ENCODE assay signal across 9 cellular contexts in genomic region chr1:31703431-31704260, GRCh38. TPM values are rescaled to one million over a fixed set of nuclear protein-coding genes. Genes with fewer than 3 reads are reported as not detected.
DNase-seq lines count a peak whose midpoint lies in the region; ATAC-seq and TF ChIP-seq lines count a peak whose summit lies in the region.
"Had no signal": no experiment of that assay in that cellular context is flagged by ENCODE, and none has a peak within 500 bp of the region (broad histone marks: within the 10 kb centered on the region; RNA-seq: fewer than 3 reads in every experiment).

Gene COL16A1, minus strand, starts transcription at chr1:31704017. Its CDS starts 1,824 bp downstream, at chr1:31702193.

- H2BK120ac ChIP-seq in mesendoderm (ENCODE audit: low read depth, low read length) = peak within 1 kb of the TSS; percentile 33

- TF ChIP-seq EP300 in upper lobe of left lung (IDR thresholded peaks at IDR 0.05) = no peak

- H3K27ac ChIP-seq in epithelial cell of prostate (peak within 1 kb of the TSS; percentile 87), mesendoderm (ENCODE audit: low read depth, low read length) (peak within 1 kb of the TSS; percentile 12), upper lobe of left lung (peak within 1 kb of the TSS; percentile 65 to 85 (median 76))
- H3K27ac ChIP-seq: neutrophil had no signal

- H3K27me3 ChIP-seq in BJ (ENCODE audit: control insufficient read depth, insufficient read depth, low read length) (no peaks in the 10 kb centered on the region), mesendoderm (ENCODE audit: insufficient read depth, low read length, poor library complexity) (no peaks in the 10 kb centered on the region), upper lobe of left lung (peaks cover 0 to 13% (median 5%) of the 10 kb centered on the region in 4 donors)

- TF ChIP-seq CTCF in BJ (IDR thresholded peaks at IDR 0.05; ENCODE audit: insufficient read depth, low read depth, low read length) (no peak), upper lobe of left lung (IDR thresholded peaks at IDR 0.05) (no peak)

- no CpG with 5 or more reads among the region's 39 CpGs for WGBS in mesendoderm (ENCODE audit: extremely low coverage, insufficient coverage, low lambda C conversion rate)
- WGBS in upper lobe of left lung, 2 donors = 16 to 47% methylated on average over 7 to 39 of the region's 39 CpGs

- H3K9ac ChIP-seq in mesendoderm (ENCODE audit: low read length) = peak within 1 kb of the TSS; percentile 63

- H2BK5ac ChIP-seq in mesendoderm (ENCODE audit: low read length) = peak within 1 kb of the TSS; percentile 90

- TF ChIP-seq POLR2A in upper lobe of left lung (IDR thresholded peaks at IDR 0.05) = peak in 1 of 4 donors; percentile 23

- no peaks in the 10 kb centered on the region for H3K79me1 ChIP-seq in mesendoderm (ENCODE audit: low read length)

- H3K4me3 ChIP-seq in BJ (ENCODE audit: low read depth, low read length) (peak within 1 kb of the TSS; percentile 66), mesendoderm (ENCODE audit: low read length) (peak within 1 kb of the TSS; percentile 21), upper lobe of left lung (peak within 1 kb of the TSS; percentile 2 to 46 (median 29))

- H3K23ac ChIP-seq in mesendoderm (ENCODE audit: low read length) = no peak within 1 kb of the TSS

- H3K9me3 ChIP-seq in upper lobe of left lung = no peaks in the 10 kb centered on the region
- H3K9me3 ChIP-seq: neutrophil had no signal

- peaks cover 8% of the 10 kb centered on the region for H3K36me3 ChIP-seq in BJ (ENCODE audit: control insufficient read depth, insufficient read depth, low read length)
- H3K36me3 ChIP-seq in mesendoderm (ENCODE audit: control insufficient read depth, insufficient read depth, low read length) = no peaks in the 10 kb centered on the region
- H3K36me3 ChIP-seq in upper lobe of left lung = no peaks in the 10 kb centered on the region
- H3K36me3 ChIP-seq: neutrophil had no signal

- peak within 1 kb of the TSS; percentile 61 for H3K4me2 ChIP-seq in mesendoderm (ENCODE audit: low read length)

- peak within 1 kb of the TSS; percentile 33 for H4K5ac ChIP-seq in mesendoderm (ENCODE audit: low read length)

- peak within 1 kb of the TSS; percentile 59 for H3K4ac ChIP-seq in mesendoderm (ENCODE audit: low read depth, low read length)

- peak; percentile 56 to 82 for ATAC-seq in upper lobe of left lung (ENCODE audit: low FRiP score in 2 of 2)

- no peak within 1 kb of the TSS for H2BK15ac ChIP-seq in mesendoderm (replicated peaks; ENCODE audit: low read depth)

- no peak within 1 kb of the TSS for H4K8ac ChIP-seq in mesendoderm (ENCODE audit: low read depth, low read length)

- H3K56ac ChIP-seq in mesendoderm (ENCODE audit: low read length) = peak within 1 kb of the TSS; percentile 93

- DNase-seq in BJ (ENCODE audit: low read depth) (no peak), NCI-H1105 treated with DMSO at 0.1 percent for 48 hours (lab: John Stamatoyannopoulos, UW) (peak; percentile 58), epithelial cell of prostate (ENCODE audit: low read depth, low spot score) (no peak), mesendoderm (peak; percentile 54), upper lobe of left lung (peak; percentile 26 to 90), GDM1 (lab: John Stamatoyannopoulos, UW) (no peak), SKM-1 (lab: John Stamatoyannopoulos, UW; ENCODE audit: unreplicated experiment) (no peak)
- DNase-seq in stimulated activated CD4-positive, alpha-beta T cell treated with anti-CD3 and anti-CD28 coated beads, Interleukin-2, amount 100 ng/mL, for 24 hours = no peak

- no peaks in the 10 kb centered on the region for H3K79me2 ChIP-seq in mesendoderm (ENCODE audit: control insufficient read depth, insufficient read depth, low read length)

- CTCF ChIA-PET in BJ (lab: Yijun Ruan, JAX) = interaction anchor here (0.6 to 8.3 kb wide), 14 partner anchors 10 to 261 kb away, joined by 3 to 86 read pairs (median 4); no protein-coding TSS in a partner anchor

- POLR2A ChIA-PET in BJ (lab: Charles Lee) = interaction anchor here (0.6 to 3.3 kb wide), 4 partner anchors 9 to 261 kb away, joined by 3 to 15 read pairs (median 11); partner anchors contain the start of gene PEF1

- peaks cover 16% of the 10 kb centered on the region for H3K4me1 ChIP-seq in mesendoderm (ENCODE audit: control insufficient read depth, low read depth, low read length)
- H3K4me1 ChIP-seq in upper lobe of left lung = peaks cover 22 to 38% (median 24%) of the 10 kb centered on the region in 4 donors

- H3K18ac ChIP-seq in mesendoderm (ENCODE audit: low read length) = peak within 1 kb of the TSS; percentile 78

- H2AK5ac ChIP-seq in mesendoderm (ENCODE audit: low read length) = peak within 1 kb of the TSS; percentile 17

RNA-seq across cellular contexts. Expression of gene COL16A1, which starts in this region (rescaled TPM):
- 88.3 and 123 TPM in 2 replicates for polyA plus RNA-seq in BJ (2011; rRNA removed)
- 51.0 and 61.9 TPM in 2 replicates for polyA minus RNA-seq in BJ (2011; rRNA and poly(A)+ RNA removed)
- 3.3 TPM for polyA plus RNA-seq in mesendoderm (2013, experiment 1 of 2)
- polyA plus RNA-seq in mesendoderm (2013, experiment 2 of 2) = 3.5 TPM
- total RNA-seq in upper lobe of left lung = 100 to 1,000 TPM in 1 of 6 donors, 10 to 100 TPM in 5; 15.2 to 103 (median 40.7) TPM

Comparison
In these comparisons a context has a peak if more than half of its experiments do, and no peak if none do; other contexts are left out.
1. DNase-seq: peak in NCI-H1105 treated with DMSO at 0.1 percent for 48 hours (single experiment), mesendoderm (single experiment) and upper lobe of left lung (2 of 2); none in BJ (single experiment), epithelial cell of prostate (single experiment), GDM1 (single experiment), stimulated activated CD4-positive, alpha-beta T cell treated with anti-CD3 and anti-CD28 coated beads, Interleukin-2, amount 100 ng/mL, for 24 hours (0 of 2) and SKM-1 (single experiment).
2. H3K27ac ChIP-seq: peak in every context shown above with its lines; median percentile 87 in epithelial cell of prostate; 76 in upper lobe of left lung; 12 in mesendoderm.
3. Peak in every context shown above with its lines, with median percentiles within 50 percentile points of each other: H3K4me3 ChIP-seq.